Comparison of ENCODE assay signal across 8 cellular contexts in genomic region chr20:63957690-63958441, GRCh38. TPM values are rescaled to one million over a fixed set of nuclear protein-coding genes. Genes with fewer than 3 reads are reported as not detected.
A peak's percentile ranks its signal among the peaks of the same experiment; 100 is the strongest.
DNase-seq lines count a peak whose midpoint lies in the region; ATAC-seq, FAIRE-seq and TF ChIP-seq lines count a peak whose summit lies in the region.

No MANE protein-coding gene starts in this region.

- peak overlapping the region; percentile 83 for H3K4me2 ChIP-seq in astrocyte (ENCODE audit: low read length)

- H3K27ac ChIP-seq in astrocyte (ENCODE audit: low read depth, low read length) (peak overlapping the region; percentile 19), thyroid gland (no peak overlapping the region)

- peaks cover 25% of the 10 kb centered on the region for H4K20me1 ChIP-seq in astrocyte (ENCODE audit: insufficient read depth, low read length)

- in situ Hi-C loops in KBM-7 (cut with MboI; ENCODE audit: low pct_unique_long_range_greater_than_20kb, low sequenced_read_pairs): no loop called here

- no peak overlapping the region for H3K27ac Mint-ChIP-seq in astrocyte (ENCODE audit: unreplicated experiment)
- peak overlapping the region in 1 of 6 donors; percentile 26 for H3K27ac Mint-ChIP-seq in naive B cell

- TF ChIP-seq POLR2A in thyroid gland (IDR thresholded peaks at IDR 0.05): no peak

- FAIRE-seq in astrocyte (lab: Jason Lieb, UNC) (no peak), frontal cortex (lab: Jason Lieb, UNC) (no peak)

- H2AFZ ChIP-seq in astrocyte (ENCODE audit: low read depth, low read length): no peak overlapping the region

- peaks cover 12% of the 10 kb centered on the region for H3K4me1 Mint-ChIP-seq in astrocyte (ENCODE audit: low read depth, unreplicated experiment)
- H3K4me1 Mint-ChIP-seq in naive B cell: peaks cover 20 to 28% (median 26%) of the 10 kb centered on the region in 3 donors

- H3K4me1 ChIP-seq in astrocyte (ENCODE audit: insufficient read depth, low read length) (peaks cover 12% of the 10 kb centered on the region), thyroid gland (peaks cover 15 to 36% of the 10 kb centered on the region in 2 donors)

- H3K36me3 ChIP-seq in astrocyte (ENCODE audit: insufficient read depth, low read length): no peaks in the 10 kb centered on the region
- peaks cover 21 to 26% of the 10 kb centered on the region in 2 donors for H3K36me3 ChIP-seq in thyroid gland

- no peaks in the 10 kb centered on the region for H3K27me3 ChIP-seq in astrocyte (ENCODE audit: insufficient read depth, low read length)
- no peaks in the 10 kb centered on the region for H3K27me3 ChIP-seq in thyroid gland

- intact Hi-C loops in thyroid gland (cut with DNase I): no loop called here

- H3K4me3 Mint-ChIP-seq in astrocyte (ENCODE audit: unreplicated experiment) (no peak overlapping the region), naive B cell (peak overlapping the region in 6 of 8 donors; percentile 35 to 85 (median 62))

- 63 to 73% methylated on average over 9 to 11 of the region's 13 CpGs for WGBS in thyroid gland, 2 donors

- peaks cover 32% of the 10 kb centered on the region for H3K79me2 ChIP-seq in astrocyte (ENCODE audit: insufficient read depth, low read length)

- H3K4me3 ChIP-seq in astrocyte (ENCODE audit: insufficient read depth, low read depth, low read length) (no peak overlapping the region), thyroid gland (replicated peaks in 1 of 3) (no peak overlapping the region)

- H3K36me3 Mint-ChIP-seq in astrocyte (ENCODE audit: low read depth, unreplicated experiment) (peaks cover 2% of the 10 kb centered on the region), naive B cell (no peaks in the 10 kb centered on the region)

- DNase-seq in DMS79 treated with DMSO at 0.1 percent for 48 hours (lab: John Stamatoyannopoulos, UW) (peak; percentile 62), NCI-H2196 (lab: John Stamatoyannopoulos, UW; ENCODE audit: unreplicated experiment) (peak; percentile 77), astrocyte (ENCODE audit: low read depth) (no peak), naive B cell (no peak), frontal cortex (ENCODE audit: low spot score in 2 of 2) (no peak), thyroid gland (no peak), KBM-7 (no peak)

- H3K9me3 ChIP-seq in astrocyte (ENCODE audit: insufficient read depth, low read depth, low read length) (no peaks in the 10 kb centered on the region), thyroid gland (no peaks in the 10 kb centered on the region)

- TF ChIP-seq CTCF in astrocyte (IDR thresholded peaks at IDR 0.05; ENCODE audit: insufficient read depth, low read depth, low read length): no peak
- no peak for TF ChIP-seq CTCF in thyroid gland (IDR thresholded peaks at IDR 0.05)

- ATAC-seq in naive B cell (ENCODE audit: low read depth in 2 of 2) (no peak), GM19351 (IDR thresholded peaks at IDR 0.05; ENCODE audit: unreplicated experiment) (no peak)

- H3K9ac ChIP-seq in astrocyte (ENCODE audit: low read length): no peak overlapping the region

- H3K27me3 Mint-ChIP-seq in astrocyte (ENCODE audit: low read depth, unreplicated experiment) (no peaks in the 10 kb centered on the region), naive B cell (no peaks in the 10 kb centered on the region)

- no peaks in the 10 kb centered on the region for H3K9me3 Mint-ChIP-seq in astrocyte (ENCODE audit: unreplicated experiment)
- no peaks in the 10 kb centered on the region for H3K9me3 Mint-ChIP-seq in naive B cell

RNA-seq across cellular contexts. Expression of gene UCKL1, which starts 1.6 kb away (rescaled TPM):
- total RNA-seq in astrocyte (33.0 and 33.4 TPM in 2 replicates), frontal cortex (14.3 TPM), thyroid gland (10 to 100 TPM; 21.6 to 44.3 (median 29.3) TPM)
- 10 to 100 TPM; 11.3 to 62.0 (median 31.7) TPM for polyA plus RNA-seq in naive B cell (ENCODE audit: low read depth in 6 of 6)

RNA-seq across cellular contexts. Expression of gene ZNF512B, which starts 11.9 kb away (rescaled TPM):
- total RNA-seq in astrocyte (27.5 and 27.7 TPM in 2 replicates), frontal cortex (15.9 TPM), thyroid gland (10 to 100 TPM; 13.4 to 24.8 (median 19.0) TPM)
- polyA plus RNA-seq in naive B cell (ENCODE audit: low read depth in 6 of 6): under 1 TPM in 5 of 6 donors, not detected in 1; 0.16 to 0.69 (median 0.60) TPM

RNA-seq across cellular contexts. Expression of gene SAMD10, which starts 21.6 kb away (rescaled TPM):
- total RNA-seq in astrocyte (2.7 and 4.3 TPM in 2 replicates), frontal cortex (5.7 TPM), thyroid gland (1 to 10 TPM; 1.1 to 6.4 (median 5.0) TPM)
- 1 to 10 TPM; 2.0 to 7.1 (median 5.8) TPM for polyA plus RNA-seq in naive B cell (ENCODE audit: low read depth in 6 of 6)

RNA-seq across cellular contexts. Expression of gene PRPF6, which starts 23.1 kb away (rescaled TPM):
- total RNA-seq in astrocyte (52.3 and 52.6 TPM in 2 replicates), frontal cortex (81.9 TPM), thyroid gland (10 to 100 TPM; 62.8 to 76.2 (median 70.1) TPM)
- polyA plus RNA-seq in naive B cell (ENCODE audit: low read depth in 6 of 6): 10 to 100 TPM; 46.4 to 83.8 (median 66.9) TPM

Comparison
In these comparisons a context has a peak if more than half of its experiments do, and no peak if none do; other contexts are left out.
1. DNase-seq: peak in DMS79 treated with DMSO at 0.1 percent for 48 hours (single experiment) and NCI-H2196 (single experiment); none in astrocyte (single experiment), naive B cell (single experiment), frontal cortex (0 of 2), thyroid gland (0 of 2) and KBM-7 (single experiment).